In the genomic region with DNA sequence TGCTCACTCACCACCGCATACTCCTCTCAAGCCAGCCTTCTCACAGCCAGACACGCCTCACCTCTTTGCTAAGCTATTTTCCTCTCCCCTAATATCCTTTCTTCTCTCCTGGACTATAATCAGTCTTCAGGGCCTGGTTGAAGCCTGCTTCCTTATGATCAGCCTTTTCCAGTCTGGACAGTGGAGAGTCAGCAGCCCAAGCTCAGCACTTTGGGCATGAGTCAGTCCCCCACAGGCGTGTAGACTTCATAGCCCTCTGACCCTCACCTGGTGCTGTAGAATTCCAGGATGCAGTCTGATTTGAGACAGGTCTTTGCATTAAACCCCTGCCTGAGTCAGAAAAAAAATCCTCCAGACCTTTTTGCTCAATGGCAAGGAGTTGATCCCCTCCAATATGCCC, we compare ENCODE assay signal across 1 cellular context.
TF ChIP-seq lines count a peak whose summit lies in the region.

No MANE protein-coding gene starts in this region.

TF ChIP-seq in H1, 55 proteins besides CTCF, POLR2A, EP300 and RAD21:
- TF ChIP-seq ASH2L (IDR thresholded peaks at IDR 0.05; ENCODE audit: low read length): no peak
- TF ChIP-seq PHF8 (conservative IDR thresholded peaks at IDR 0.05; ENCODE audit: low read depth, low read length): no peak
- TF ChIP-seq RNF2 (IDR thresholded peaks at IDR 0.05; ENCODE audit: borderline replicate concordance, low read depth, low read length, missing control alignments, poor library complexity, severe bottlenecking): no peak
- no peak for TF ChIP-seq MAX (IDR thresholded peaks at IDR 0.05)
- no peak for TF ChIP-seq MAFK (IDR thresholded peaks at IDR 0.05; ENCODE audit: low read depth, low read length)
- TF ChIP-seq POLR2AphosphoS5 (IDR thresholded peaks at IDR 0.05; ENCODE audit: low read depth, low read length): no peak
- TF ChIP-seq SIRT6 (IDR thresholded peaks at IDR 0.05; ENCODE audit: low read length): no peak
- TF ChIP-seq JUND (IDR thresholded peaks at IDR 0.05; ENCODE audit: low read length): no peak
- no peak for TF ChIP-seq TEAD4 (IDR thresholded peaks at IDR 0.05; ENCODE audit: low read depth, low read length)
- no peak for TF ChIP-seq TAF1 (IDR thresholded peaks at IDR 0.05; ENCODE audit: low read depth, low read length)
- no peak for TF ChIP-seq SAP30 (IDR thresholded peaks at IDR 0.05; ENCODE audit: insufficient read depth, insufficient replicate concordance, low read length)
- no peak for TF ChIP-seq ZNF274 (IDR thresholded peaks at IDR 0.05; ENCODE audit: borderline replicate concordance, extremely low read depth, low read length)
- no peak for TF ChIP-seq YY1 (IDR thresholded peaks at IDR 0.05; ENCODE audit: low read depth, low read length)
- no peak for TF ChIP-seq CEBPB (IDR thresholded peaks at IDR 0.05; ENCODE audit: low read depth, low read length)
- TF ChIP-seq POU5F1 (IDR thresholded peaks at IDR 0.05; ENCODE audit: low read depth, low read length): no peak
- TF ChIP-seq CBX8 (IDR thresholded peaks at IDR 0.05; ENCODE audit: borderline replicate concordance, low read depth, low read length): no peak
- no peak for TF ChIP-seq RFX5 (IDR thresholded peaks at IDR 0.05; ENCODE audit: borderline replicate concordance, low read depth, low read length)
